Comparison of ENCODE assay signal across 8 cellular contexts in the genomic region with DNA sequence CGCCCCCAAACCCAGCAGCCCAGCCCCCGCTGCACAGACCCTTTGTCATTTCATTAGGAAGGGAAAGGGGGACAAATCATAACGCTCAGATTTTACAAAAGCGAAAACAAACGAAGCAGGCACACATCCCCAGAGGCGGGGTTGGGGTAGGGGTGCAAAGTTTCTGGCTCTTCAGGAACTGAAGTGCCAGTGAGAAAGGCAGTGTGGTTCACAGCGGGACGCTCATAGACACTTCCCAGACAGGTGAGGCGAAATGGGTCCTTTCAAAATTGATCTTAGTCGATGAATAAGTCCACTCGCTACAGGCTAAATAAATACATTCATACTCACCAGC. TPM values are rescaled to one million over a fixed set of nuclear protein-coding genes. Genes with fewer than 3 reads are reported as not detected.
DNase-seq lines count a peak whose midpoint lies in the region; ATAC-seq and TF ChIP-seq lines count a peak whose summit lies in the region.

No MANE protein-coding gene starts in this region.

- H3K36me3 ChIP-seq in OCI-LY3 (replicated peaks; ENCODE audit: low read depth, low read length), result no peaks in the 10 kb centered on the region

- DNase-seq in NCI-H1436 (lab: John Stamatoyannopoulos, UW), result peak; percentile 74
- no peak for DNase-seq in NCI-H1436 treated with DMSO at 0.1 percent for 48 hours (lab: John Stamatoyannopoulos, UW)
- no peak for DNase-seq in epithelial cell of proximal tubule (ENCODE audit: low read depth)
- DNase-seq in retina, result peak; percentile 57
- no peak for DNase-seq in AG08396 (ENCODE audit: low spot score)
- DNase-seq in OCI-M2 (lab: John Stamatoyannopoulos, UW; ENCODE audit: unreplicated experiment), result no peak

- peak overlapping the region; percentile 65; the same call in 1 of the 2 replicates for H2AFZ ChIP-seq in OCI-LY3 (ENCODE audit: low read depth, low read length)

- peak overlapping the region; percentile 79 for H3K4me2 ChIP-seq in OCI-LY3 (ENCODE audit: low read length)

- H3K4me1 ChIP-seq in OCI-LY3 (ENCODE audit: low read length), result peaks cover 9% of the 10 kb centered on the region

- H3K4me3 ChIP-seq in OCI-LY3 (ENCODE audit: low read length), result peak overlapping the region; percentile 81
- H3K4me3 ChIP-seq in epithelial cell of proximal tubule (ENCODE audit: low read depth, low read length), result peak overlapping the region; percentile 69

- peak overlapping the region; percentile 95 for H3K9ac ChIP-seq in OCI-LY3 (ENCODE audit: low read length)

- TF ChIP-seq CTCF in OCI-LY3 (IDR thresholded peaks at IDR 0.05; ENCODE audit: low read depth, low read length), result no peak
- no peak for TF ChIP-seq CTCF in epithelial cell of proximal tubule (conservative IDR thresholded peaks at IDR 0.05; ENCODE audit: low read depth, low read length)

- peaks cover 20% of the 10 kb centered on the region for H3K79me2 ChIP-seq in OCI-LY3 (ENCODE audit: low read length)

- H3K27me3 ChIP-seq in OCI-LY3 (ENCODE audit: low read depth, low read length), result no peaks in the 10 kb centered on the region

- peak overlapping the region; percentile 90 for H3K27ac ChIP-seq in OCI-LY3 (ENCODE audit: low read length)

- no peaks in the 10 kb centered on the region for H4K20me1 ChIP-seq in OCI-LY3 (ENCODE audit: insufficient read depth, low read length)

- ATAC-seq in HG02623 (IDR thresholded peaks at IDR 0.05; ENCODE audit: unreplicated experiment), result peak; percentile 2

- no peaks in the 10 kb centered on the region for H3K9me3 ChIP-seq in OCI-LY3 (ENCODE audit: insufficient read depth, low read length)

RNA-seq across cellular contexts. Expression of gene MBNL3, which starts 1.2 kb away (rescaled TPM):
- total RNA-seq in epithelial cell of proximal tubule, result 6.3 and 8.4 TPM in 2 replicates

Comparison
In these comparisons a context has a peak if more than half of its experiments do, and no peak if none do; other contexts are left out.
1. DNase-seq: peak in NCI-H1436 (single experiment) and retina (single experiment); none in NCI-H1436 treated with DMSO at 0.1 percent for 48 hours (single experiment), epithelial cell of proximal tubule (single experiment), AG08396 (single experiment) and OCI-M2 (single experiment).